1 cellular context compared by ENCODE assay signal in the genomic region with DNA sequence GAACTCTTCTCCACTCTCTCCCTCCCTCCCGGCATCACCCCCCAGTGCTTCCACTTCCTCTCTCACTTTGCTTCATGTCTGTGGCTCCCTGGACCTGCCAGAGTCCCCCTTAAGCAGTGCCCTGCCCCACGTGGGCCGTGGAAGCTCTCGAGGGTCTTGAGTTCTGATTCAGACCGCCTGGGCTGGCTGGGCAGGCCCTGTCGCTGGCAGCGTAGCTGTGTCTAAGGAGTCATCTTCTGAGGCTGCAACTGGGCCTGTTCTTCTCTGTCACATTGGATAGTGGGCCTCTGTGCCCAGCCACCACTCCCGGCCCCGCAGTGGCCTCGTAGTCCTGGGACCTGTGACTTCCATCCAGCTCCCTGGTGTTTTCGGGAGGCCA.
TF ChIP-seq lines count a peak whose summit lies in the region.

No MANE protein-coding gene starts in this region.

TF ChIP-seq in H1, 55 proteins besides CTCF, POLR2A, EP300 and RAD21:
- TF ChIP-seq HDAC6 (IDR thresholded peaks at IDR 0.05; ENCODE audit: low read depth, low read length) (no peak), GTF2F1 (IDR thresholded peaks at IDR 0.05; ENCODE audit: borderline replicate concordance, low read depth, low read length) (no peak), TAF1 (IDR thresholded peaks at IDR 0.05; ENCODE audit: low read depth, low read length) (no peak), SUZ12 (IDR thresholded peaks at IDR 0.05; ENCODE audit: low read length) (no peak), BCL11A (IDR thresholded peaks at IDR 0.05; ENCODE audit: low read depth in 2 of 2, low read length in 2 of 2) (no peak), JUN (IDR thresholded peaks at IDR 0.05; ENCODE audit: low read depth, low read length) (no peak), CBX5 (IDR thresholded peaks at IDR 0.05; ENCODE audit: low read depth, low read length) (no peak)
- TF ChIP-seq, protein P1, sequence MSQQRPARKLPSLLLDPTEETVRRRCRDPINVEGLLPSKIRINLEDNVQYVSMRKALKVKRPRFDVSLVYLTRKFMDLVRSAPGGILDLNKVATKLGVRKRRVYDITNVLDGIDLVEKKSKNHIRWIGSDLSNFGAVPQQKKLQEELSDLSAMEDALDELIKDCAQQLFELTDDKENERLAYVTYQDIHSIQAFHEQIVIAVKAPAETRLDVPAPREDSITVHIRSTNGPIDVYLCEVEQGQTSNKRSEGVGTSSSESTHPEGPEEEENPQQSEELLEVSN (IDR thresholded peaks at IDR 0.05) = no peak
- TF ChIP-seq, protein P2, sequence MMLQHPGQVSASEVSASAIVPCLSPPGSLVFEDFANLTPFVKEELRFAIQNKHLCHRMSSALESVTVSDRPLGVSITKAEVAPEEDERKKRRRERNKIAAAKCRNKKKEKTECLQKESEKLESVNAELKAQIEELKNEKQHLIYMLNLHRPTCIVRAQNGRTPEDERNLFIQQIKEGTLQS (IDR thresholded peaks at IDR 0.05; ENCODE audit: insufficient read depth, low read depth, low read length) = no peak
